In the genomic region with DNA sequence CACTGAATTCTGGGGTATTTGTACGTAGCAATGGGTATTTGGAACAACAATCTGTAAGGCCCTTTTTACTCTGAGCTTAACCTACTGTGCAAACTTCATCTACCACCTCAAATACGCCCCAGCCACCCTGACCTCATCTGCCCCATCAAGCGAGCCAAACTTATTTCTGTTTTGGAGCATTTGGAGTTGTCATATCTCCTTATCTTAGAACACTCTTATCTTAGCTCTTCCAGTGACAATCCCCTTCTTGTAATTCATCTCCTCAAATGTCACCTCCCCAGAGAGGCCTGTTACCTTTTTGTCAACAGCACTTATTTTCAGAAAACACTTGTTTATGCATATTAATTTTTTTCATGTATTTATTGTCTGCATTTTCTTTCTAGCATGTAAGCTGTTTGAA, we compare ENCODE assay signal across 9 cellular contexts. TPM values are rescaled to one million over a fixed set of nuclear protein-coding genes. Genes with fewer than 3 reads are reported as not detected.
"Had no signal": no experiment of that assay in that cellular context is flagged by ENCODE, and none has a peak within 500 bp of the region (broad histone marks: within the 10 kb centered on the region; RNA-seq: fewer than 3 reads in every experiment).

No MANE protein-coding gene starts in this region.

- H3K27me3 Mint-ChIP-seq: IgD-negative memory B cell had no signal

- H3K9me3 Mint-ChIP-seq: IgD-negative memory B cell had no signal

- H3K9ac ChIP-seq: KMS-11 had no signal

- DNase-seq: IMR-90, KBM-7, KG1 had no signal

- H3K4me2 ChIP-seq: KMS-11 had no signal

- FAIRE-seq: HepG2, HTR-8/SVneo had no signal

- H3K27ac ChIP-seq: HL-60, KMS-11 had no signal

- ATAC-seq: HepG2 had no signal

RNA-seq across cellular contexts. Expression of a gene that starts 52.8 kb away (rescaled TPM):
- total RNA-seq: HT1080, IMR-90 had no signal
- polyA plus RNA-seq: IgD-negative memory B cell, IMR-90 had no signal
